ENCODE assay signal across 1 cellular context in genomic region chr16:67055712-67056487, GRCh38.
TF ChIP-seq lines count a peak whose summit lies in the region.

No MANE protein-coding gene starts in this region.

TF ChIP-seq in SK-N-SH, 30 proteins besides CTCF, POLR2A, EP300 and RAD21 (continued from another document):
- TF ChIP-seq REST (IDR thresholded peaks at IDR 0.05; ENCODE audit: low read depth, low read length) (no peak), MAX (IDR thresholded peaks at IDR 0.05; ENCODE audit: low read depth) (peak; percentile 88), MXI1 (IDR thresholded peaks at IDR 0.05; ENCODE audit: low read depth, low read length) (no peak), MEF2A (IDR thresholded peaks at IDR 0.05; ENCODE audit: borderline replicate concordance, low read depth) (peak; percentile 90), TCF12 (IDR thresholded peaks at IDR 0.05) (peak; percentile 88), FOXM1 (IDR thresholded peaks at IDR 0.05; ENCODE audit: low read depth) (no peak), ZBTB33 (IDR thresholded peaks at IDR 0.05; ENCODE audit: borderline replicate concordance, low read depth) (peak; percentile 68; the same call in 1 of the 2 replicates), JUND (IDR thresholded peaks at IDR 0.05) (peak; percentile 98), CHD2 (IDR thresholded peaks at IDR 0.05; ENCODE audit: low read length, partially characterized antibody) (no peak), GATA2 (CRISPR knock-in tag; IDR thresholded peaks at IDR 0.05) (no peak), NRF1 (IDR thresholded peaks at IDR 0.05; ENCODE audit: low read depth, low read length) (no peak), NFIC (IDR thresholded peaks at IDR 0.05; ENCODE audit: borderline replicate concordance) (peak; percentile 38; the same call in 1 of the 2 replicates), ELF1 (IDR thresholded peaks at IDR 0.05) (no peak), YY1 (IDR thresholded peaks at IDR 0.05; ENCODE audit: low read depth) (peak; percentile 41; the same call in 1 of the 2 replicates), USF1 (IDR thresholded peaks at IDR 0.05; ENCODE audit: borderline replicate concordance, low read depth) (peak; percentile 51; the same call in 1 of the 2 replicates), SMC3 (IDR thresholded peaks at IDR 0.05; ENCODE audit: low read depth, low read length) (no peak), RFX5 (IDR thresholded peaks at IDR 0.05; ENCODE audit: low read length) (no peak)
